Comparison of ENCODE assay signal across 30 cellular contexts in genomic region chr6:74651948-74652347, GRCh38.
"Had no signal": no experiment of that assay in that cellular context is flagged by ENCODE, and none has a peak within 500 bp of the region (broad histone marks: within the 10 kb centered on the region; RNA-seq: fewer than 3 reads in every experiment).

No MANE protein-coding gene starts in this region.

- H3K4me1 ChIP-seq: body of pancreas, left ventricle myocardium inferior, neural progenitor cell, prostate gland, right atrium auricular region, tibial nerve had no signal

- DNase-seq: activated CD4-positive, alpha-beta T cell treated with anti-CD3 and anti-CD28 coated beads, Interleukin-2, amount 10 ng/mL, durations not matched to agents 7 days and 5 days; activated CD4-positive, CD25-positive, alpha-beta regulatory T cell treated with anti-CD3 and anti-CD28 coated beads, Interleukin-2, amount 50 U/mL, for 72 hours; activated CD8-positive, alpha-beta memory T cell treated with anti-CD3 and anti-CD28 coated beads, Interleukin-2, amount 10 ng/mL, durations not matched to agents 7 days and 5 days; activated CD8-positive, alpha-beta T cell treated with anti-CD3 and anti-CD28 coated beads for 36 hours; activated effector memory CD4-positive, alpha-beta T cell treated with anti-CD3 and anti-CD28 coated beads, Interleukin-2, amount 50 U/mL, for 16 hours; activated naive CD4-positive, alpha-beta T cell treated with anti-CD3 and anti-CD28 coated beads, Interleukin-2, amount 10 ng/mL, durations not matched to agents 7 days and 5 days; activated T-cell treated with anti-CD3 and anti-CD28 coated beads for 4 hours; anterior cingulate cortex; body of pancreas; caudate nucleus; dorsolateral prefrontal cortex; effector memory CD8-positive, alpha-beta T cell; foreskin keratinocyte; left ventricle myocardium inferior; naive thymus-derived CD8-positive, alpha-beta T cell; ovary; stimulated activated CD4-positive, alpha-beta T cell treated with anti-CD3 and anti-CD28 coated beads, Interleukin-12 subunit alpha, Interleukin-12 subunit beta, amount 100 ng/mL, for 4 hours; stimulated activated CD4-positive, alpha-beta T cell treated with anti-CD3 and anti-CD28 coated beads, Interleukin-4, amount 100 ng/mL, for 4 hours; stimulated activated naive CD8-positive, alpha-beta T cell treated with anti-CD3 and anti-CD28 coated beads, Interleukin-15, amount 100 ng/mL, for 72 hours; T-cell had no signal

- ATAC-seq: activated CD8-positive, alpha-beta memory T cell treated with anti-CD3 and anti-CD28 coated beads, Interleukin-2, amount 10 ng/mL, durations not matched to agents 7 days and 5 days; activated CD8-positive, alpha-beta T cell treated with anti-CD3 and anti-CD28 coated beads for 36 hours; body of pancreas; effector memory CD8-positive, alpha-beta T cell; esophagus mucosa; foreskin keratinocyte; naive thymus-derived CD8-positive, alpha-beta T cell; stimulated activated naive CD8-positive, alpha-beta T cell treated with anti-CD3 and anti-CD28 coated beads, Interleukin-15, amount 100 ng/mL, for 72 hours; T-cell had no signal

- H3K27ac ChIP-seq: body of pancreas, dorsolateral prefrontal cortex, foreskin keratinocyte, hepatocyte, left ventricle myocardium inferior, neural progenitor cell, ovary, prostate gland, right atrium auricular region, tibial nerve, VCaP had no signal

- H3K27me3 ChIP-seq: body of pancreas, dorsolateral prefrontal cortex, foreskin keratinocyte, hepatocyte, neural progenitor cell, ovary, right atrium auricular region, tibial nerve had no signal

- H3K4me3 ChIP-seq: body of pancreas, dorsolateral prefrontal cortex, hepatocyte, left ventricle myocardium inferior, neural progenitor cell, ovary, prostate gland, right atrium auricular region, tibial nerve had no signal

- H3K9ac ChIP-seq: neural progenitor cell had no signal

- H3K9me3 ChIP-seq: body of pancreas, ovary, prostate gland, right atrium auricular region had no signal

- FAIRE-seq: colon, endothelial cell of umbilical vein, urothelium cell line had no signal

- H3K4me2 ChIP-seq: hepatocyte, neural progenitor cell had no signal

- H3K79me2 ChIP-seq: hepatocyte had no signal

- H2AFZ ChIP-seq: hepatocyte, neural progenitor cell had no signal

- H3K36me3 ChIP-seq: left ventricle myocardium inferior, neural progenitor cell, ovary, prostate gland, right atrium auricular region, tibial nerve had no signal
